In the genomic region with DNA sequence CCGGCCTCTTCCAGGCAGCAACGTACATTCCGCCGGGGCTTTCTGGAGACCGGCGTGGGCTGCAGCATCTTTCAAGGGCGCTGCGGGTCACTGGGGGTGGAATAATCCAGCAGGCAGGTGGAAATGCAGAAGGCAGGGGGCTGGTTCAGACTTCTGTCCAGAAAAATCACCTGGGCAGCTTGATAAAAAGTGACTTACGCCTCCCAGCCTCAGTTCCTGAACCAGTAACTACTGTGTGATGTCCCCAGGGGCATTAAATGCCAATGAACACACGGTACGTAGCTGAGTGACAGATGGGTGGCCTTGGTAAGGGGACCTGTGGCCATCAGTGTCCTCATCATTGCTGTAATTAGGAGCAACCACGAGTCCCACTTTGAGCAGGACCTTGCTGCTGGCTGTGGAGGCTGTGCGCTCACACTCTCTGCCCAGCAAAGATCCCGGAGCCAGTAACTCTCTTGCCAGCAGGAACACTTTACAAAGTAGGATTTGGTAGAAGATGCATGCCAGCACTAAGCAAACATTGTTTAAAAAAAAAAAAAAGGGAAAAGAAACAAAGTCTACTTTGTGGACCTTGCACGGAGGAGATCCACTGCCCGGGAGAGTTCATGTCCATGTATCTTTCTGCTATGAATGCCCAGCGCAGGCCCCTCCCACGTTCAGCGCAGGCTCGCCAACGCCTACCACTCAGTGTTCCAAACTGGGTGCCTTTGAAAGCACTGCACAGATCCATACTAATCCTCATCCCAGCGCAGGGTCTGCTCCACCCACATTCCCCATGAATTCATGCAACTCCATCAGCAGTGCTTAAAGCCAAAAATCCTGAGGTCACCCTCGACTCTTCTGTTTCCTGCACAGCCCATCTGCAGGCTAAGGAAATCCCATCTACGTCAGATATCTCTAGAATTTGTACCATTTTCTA, we compare ENCODE assay signal across 1 cellular context.
TF ChIP-seq lines count a peak whose summit lies in the region.

No MANE protein-coding gene starts in this region.

TF ChIP-seq in SK-N-SH, 30 proteins besides CTCF, POLR2A, EP300 and RAD21 (continued from another document):
- TF ChIP-seq, protein P1, sequence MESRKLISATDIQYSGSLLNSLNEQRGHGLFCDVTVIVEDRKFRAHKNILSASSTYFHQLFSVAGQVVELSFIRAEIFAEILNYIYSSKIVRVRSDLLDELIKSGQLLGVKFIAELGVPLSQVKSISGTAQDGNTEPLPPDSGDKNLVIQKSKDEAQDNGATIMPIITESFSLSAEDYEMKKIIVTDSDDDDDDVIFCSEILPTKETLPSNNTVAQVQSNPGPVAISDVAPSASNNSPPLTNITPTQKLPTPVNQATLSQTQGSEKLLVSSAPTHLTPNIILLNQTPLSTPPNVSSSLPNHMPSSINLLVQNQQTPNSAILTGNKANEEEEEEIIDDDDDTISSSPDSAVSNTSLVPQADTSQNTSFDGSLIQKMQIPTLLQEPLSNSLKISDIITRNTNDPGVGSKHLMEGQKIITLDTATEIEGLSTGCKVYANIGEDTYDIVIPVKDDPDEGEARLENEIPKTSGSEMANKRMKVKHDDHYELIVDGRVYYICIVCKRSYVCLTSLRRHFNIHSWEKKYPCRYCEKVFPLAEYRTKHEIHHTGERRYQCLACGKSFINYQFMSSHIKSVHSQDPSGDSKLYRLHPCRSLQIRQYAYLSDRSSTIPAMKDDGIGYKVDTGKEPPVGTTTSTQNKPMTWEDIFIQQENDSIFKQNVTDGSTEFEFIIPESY (IDR thresholded peaks at IDR 0.05; ENCODE audit: borderline replicate concordance, low read depth), result no peak
- no peak for TF ChIP-seq MXI1 (IDR thresholded peaks at IDR 0.05; ENCODE audit: low read depth, low read length)
- no peak for TF ChIP-seq SIN3A (IDR thresholded peaks at IDR 0.05; ENCODE audit: borderline replicate concordance, low read depth, low read length)
TF ChIP-seq in SK-N-SH: peak in this region for 0.
